1 cellular context compared by ENCODE assay signal in genomic region chr19:3060852-3061182, GRCh38.
TF ChIP-seq lines count a peak whose summit lies in the region.

No MANE protein-coding gene starts in this region.

TF ChIP-seq in SK-N-SH treated with all-trans-retinoic acid at 6 μM for 48 hours, 23 proteins besides CTCF, POLR2A, EP300 and RAD21 (continued from another document):
- TF ChIP-seq TSHZ2 (CRISPR knock-in tag; IDR thresholded peaks at IDR 0.05), result no peak
- TF ChIP-seq ARNTL (CRISPR knock-in tag; IDR thresholded peaks at IDR 0.05; ENCODE audit: borderline replicate concordance, low read depth), result no peak
- TF ChIP-seq TOX (CRISPR knock-in tag; IDR thresholded peaks at IDR 0.05; ENCODE audit: borderline replicate concordance), result no peak
- no peak for TF ChIP-seq CSDC2 (CRISPR knock-in tag; IDR thresholded peaks at IDR 0.05)
- no peak for TF ChIP-seq PPARA (CRISPR knock-in tag; IDR thresholded peaks at IDR 0.05; ENCODE audit: borderline replicate concordance)
- no peak for TF ChIP-seq POU6F1 (CRISPR knock-in tag; IDR thresholded peaks at IDR 0.05; ENCODE audit: borderline replicate concordance, low read depth)
- no peak for TF ChIP-seq ISL1 (CRISPR knock-in tag; IDR thresholded peaks at IDR 0.05)
- no peak for TF ChIP-seq TCF4 (CRISPR knock-in tag; IDR thresholded peaks at IDR 0.05; ENCODE audit: borderline replicate concordance)
TF ChIP-seq in SK-N-SH treated with all-trans-retinoic acid at 6 μM for 48 hours: peak in this region for 0.
